19 cellular contexts compared by ENCODE assay signal in the genomic region with DNA sequence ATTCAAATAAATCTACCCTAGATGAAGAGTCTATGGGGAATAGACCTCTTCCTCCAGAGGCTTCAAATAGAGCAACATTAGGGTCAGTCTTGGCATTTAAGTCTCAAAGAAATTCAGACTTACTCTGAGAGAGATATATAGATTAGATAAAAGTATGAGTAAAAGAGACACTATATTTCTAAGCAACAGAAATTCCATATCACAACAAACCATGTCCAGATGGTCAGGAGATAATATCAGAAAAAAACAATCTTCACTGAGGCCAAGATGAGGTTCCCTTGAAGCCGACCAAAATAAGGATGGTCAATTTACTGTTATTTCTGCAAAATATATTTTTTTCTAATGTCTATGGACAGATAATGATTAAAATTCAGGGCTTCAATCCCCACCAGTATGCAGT.
DNase-seq lines count a peak whose midpoint lies in the region; ATAC-seq and TF ChIP-seq lines count a peak whose summit lies in the region.
"Had no signal": no experiment of that assay in that cellular context is flagged by ENCODE, and none has a peak within 500 bp of the region (broad histone marks: within the 10 kb centered on the region; RNA-seq: fewer than 3 reads in every experiment).

No MANE protein-coding gene starts in this region.

- H2AK5ac ChIP-seq in mesenchymal stem cell (ENCODE audit: low read length, severe bottlenecking): no peak overlapping the region

- no peak overlapping the region for H3K27ac ChIP-seq in BLaER1
- no peak overlapping the region for H3K27ac ChIP-seq in mesenchymal stem cell (ENCODE audit: low read length, poor library complexity, severe bottlenecking)
- H3K27ac ChIP-seq: 22Rv1, A549, GM23248 had no signal

- H3K14ac ChIP-seq in mesenchymal stem cell (ENCODE audit: low read length in 2 of 2): no peak overlapping the region

- H3K9me3 Mint-ChIP-seq in mesothelial cell of epicardium: peaks cover 12% of the 10 kb centered on the region
- H3K9me3 Mint-ChIP-seq: CD14-positive monocyte; CD8-positive, alpha-beta T cell had no signal

- H3K9ac ChIP-seq in BLaER1 (no peak overlapping the region), mesenchymal stem cell (ENCODE audit: low read length) (no peak overlapping the region)
- H3K9ac ChIP-seq: GM23248 had no signal

- no peak overlapping the region for H2BK5ac ChIP-seq in mesenchymal stem cell (ENCODE audit: low read depth, low read length, poor library complexity, severe bottlenecking)

- H3K27me3 Mint-ChIP-seq in mesothelial cell of epicardium (ENCODE audit: low read depth): no peaks in the 10 kb centered on the region

- no peak overlapping the region for H2BK120ac ChIP-seq in mesenchymal stem cell (ENCODE audit: low read depth, low read length)

- peak; percentile 37 for DNase-seq in amniotic epithelial cell (ENCODE audit: low read depth)
- DNase-seq in mesothelial cell of epicardium (ENCODE audit: low spot score in 2 of 2, unreplicated experiment in 2 of 2): no peak
- DNase-seq in mesenchymal stem cell: no peak
- no peak for DNase-seq in NCI-H774 (lab: John Stamatoyannopoulos, UW)
- no peak for DNase-seq in GM10266 (ENCODE audit: extremely low spot score)
- DNase-seq: AML-193; CD8-positive, alpha-beta T cell; COR-L47; DMS 273 treated with DMSO at 0.1 percent for 48 hours; DMS53; DND-41; EL; GM23248 had no signal

- no peak overlapping the region for H4K8ac ChIP-seq in mesenchymal stem cell (ENCODE audit: low read length)

- H3K79me1 ChIP-seq in mesenchymal stem cell (replicated peaks; ENCODE audit: low read length, poor library complexity, severe bottlenecking): peaks cover 3% of the 10 kb centered on the region

- H2AFZ ChIP-seq in mesenchymal stem cell (ENCODE audit: low read depth, low read length): no peak overlapping the region
- H2AFZ ChIP-seq: GM23248 had no signal

- H2BK15ac ChIP-seq in mesenchymal stem cell (ENCODE audit: low read depth, poor library complexity, severe bottlenecking): no peak overlapping the region

- H3K4me1 Mint-ChIP-seq in mesothelial cell of epicardium: peaks cover 25% of the 10 kb centered on the region

- H4K20me1 ChIP-seq in BLaER1: no peaks in the 10 kb centered on the region

- H3K4me3 ChIP-seq in BLaER1 (no peak overlapping the region), mesenchymal stem cell (ENCODE audit: insufficient read depth in 1 of 2, low read depth in 1 of 2, low read length in 2 of 2) (no peak overlapping the region)
- H3K4me3 ChIP-seq: A549, GM23248, HAP-1 had no signal

- no peak overlapping the region for H3K4ac ChIP-seq in mesenchymal stem cell (ENCODE audit: low read depth in 1 of 2, low read length in 2 of 2)

- TF ChIP-seq CTCF in mesothelial cell of epicardium (IDR thresholded peaks at IDR 0.05; ENCODE audit: unreplicated experiment) (no peak), GM10266 (IDR thresholded peaks at IDR 0.05; ENCODE audit: control insufficient read depth, insufficient read depth, low read depth, missing control alignments) (no peak)

- H3K9me3 ChIP-seq in BLaER1: no peaks in the 10 kb centered on the region
- H3K9me3 ChIP-seq in mesenchymal stem cell (ENCODE audit: control insufficient read depth, low read length): no peaks in the 10 kb centered on the region
- H3K9me3 ChIP-seq: A549, HAP-1 had no signal

- H3K36me3 ChIP-seq in BLaER1 (peaks cover 18% of the 10 kb centered on the region), mesenchymal stem cell (ENCODE audit: control insufficient read depth in 1 of 2, insufficient read depth in 2 of 2, low read depth in 1 of 2, low read length in 2 of 2) (no peaks in the 10 kb centered on the region)
- H3K36me3 ChIP-seq: HAP-1 had no signal

- H2BK12ac ChIP-seq in mesenchymal stem cell (ENCODE audit: low read length in 2 of 2): no peak overlapping the region

- H3K36me3 Mint-ChIP-seq in mesothelial cell of epicardium: peaks cover 22% of the 10 kb centered on the region

- H4K91ac ChIP-seq in mesenchymal stem cell (ENCODE audit: low read length): no peak overlapping the region

- no peak overlapping the region for H3K23ac ChIP-seq in mesenchymal stem cell (ENCODE audit: low read length in 2 of 2)

- H3K4me1 ChIP-seq in BLaER1: peaks cover 30% of the 10 kb centered on the region
- H3K4me1 ChIP-seq in mesenchymal stem cell (ENCODE audit: control insufficient read depth, insufficient read depth, low read depth, low read length): no peaks in the 10 kb centered on the region
- H3K4me1 ChIP-seq: A549 had no signal

- H3K18ac ChIP-seq in mesenchymal stem cell (ENCODE audit: low read depth in 1 of 2, low read length in 2 of 2): no peak overlapping the region

- H3K4me2 ChIP-seq in BLaER1 (peak overlapping the region; percentile 51; the same call in 1 of the 2 replicates), mesenchymal stem cell (ENCODE audit: low read length, poor library complexity, severe bottlenecking) (no peak overlapping the region)
- H3K4me2 ChIP-seq: A549 had no signal

- no peaks in the 10 kb centered on the region for H3K27me3 ChIP-seq in BLaER1
- H3K27me3 ChIP-seq in mesenchymal stem cell (ENCODE audit: control insufficient read depth in 1 of 2, insufficient read depth in 1 of 2, low read length in 2 of 2): no peaks in the 10 kb centered on the region

- no CpG with 5 or more reads among the region's 1 CpG for WGBS in mesenchymal stem cell

- no peak overlapping the region for H3K4me3 Mint-ChIP-seq in mesothelial cell of epicardium
- H3K4me3 Mint-ChIP-seq: CD14-positive monocyte; CD8-positive, alpha-beta T cell had no signal

- H3K27ac Mint-ChIP-seq in mesothelial cell of epicardium: peak overlapping the region; percentile 33

- ATAC-seq in SK-N-SH treated with all-trans-retinoic acid at 6 μM for 48 hours: peak; percentile 46; the same call in 2 of the 3 replicates
- ATAC-seq: A549; CD8-positive, alpha-beta T cell had no signal

TF ChIP-seq in SK-N-SH treated with all-trans-retinoic acid at 6 μM for 48 hours, 23 proteins besides CTCF, POLR2A, EP300 and RAD21:
- TF ChIP-seq TCF4 (CRISPR knock-in tag; IDR thresholded peaks at IDR 0.05; ENCODE audit: borderline replicate concordance) (0 out of 2 replicates have a peak, but pooled peaks have one; percentile 29), ISL1 (CRISPR knock-in tag; IDR thresholded peaks at IDR 0.05) (peak; percentile 49), ARNTL (CRISPR knock-in tag; IDR thresholded peaks at IDR 0.05; ENCODE audit: borderline replicate concordance, low read depth) (no peak)
